In the genomic region with DNA sequence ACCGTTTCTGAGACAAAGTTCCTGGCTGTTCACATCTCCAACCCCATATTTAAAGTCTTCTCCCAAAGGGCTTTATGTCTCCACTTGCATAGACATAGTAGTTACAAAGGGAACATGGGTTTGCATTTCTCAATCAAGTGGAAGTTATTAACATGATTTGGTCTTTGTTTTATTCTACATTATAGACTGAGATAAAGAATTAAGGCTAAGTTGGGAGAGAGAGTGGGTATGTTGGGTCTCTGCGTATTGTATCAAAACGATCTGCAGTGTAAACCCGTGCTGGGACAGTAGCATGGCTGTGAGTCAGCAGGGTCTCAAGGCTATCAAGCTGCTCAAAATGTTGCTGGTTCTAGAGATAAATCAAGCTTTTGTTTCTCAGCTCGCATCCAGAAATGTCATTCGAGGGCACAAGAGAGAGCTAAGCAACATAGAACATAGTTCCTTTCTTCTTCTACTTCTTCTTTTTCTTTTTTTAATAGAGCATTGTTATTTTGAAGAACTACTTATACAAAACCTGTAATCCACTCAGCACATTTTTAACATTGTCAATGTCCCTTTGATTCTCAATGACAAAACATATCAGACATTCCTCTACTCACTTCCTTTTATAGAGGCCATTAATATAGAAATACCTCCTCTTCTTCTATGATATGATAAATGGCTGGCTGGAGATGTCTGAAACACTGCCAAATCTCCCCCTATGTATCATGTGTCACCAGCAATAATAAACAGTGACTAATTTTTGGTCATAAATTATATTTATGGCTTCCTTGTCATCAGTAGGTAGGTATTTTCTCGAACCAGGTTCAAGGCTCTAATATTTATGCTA, we compare ENCODE assay signal across 14 cellular contexts. TPM values are rescaled to one million over a fixed set of nuclear protein-coding genes. Genes with fewer than 3 reads are reported as not detected.
A peak's percentile ranks its signal among the peaks of the same experiment; 100 is the strongest.
DNase-seq lines count a peak whose midpoint lies in the region; ATAC-seq and TF ChIP-seq lines count a peak whose summit lies in the region.
"Had no signal": no experiment of that assay in that cellular context is flagged by ENCODE, and none has a peak within 500 bp of the region (broad histone marks: within the 10 kb centered on the region; RNA-seq: fewer than 3 reads in every experiment).

No MANE protein-coding gene starts in this region.

- H3K27ac Mint-ChIP-seq in mesothelial cell of epicardium: peak overlapping the region; percentile 80
- no peak overlapping the region for H3K27ac Mint-ChIP-seq in activated CD4-positive, alpha-beta memory T cell treated with anti-CD3 and anti-CD28 coated beads for 36 hours
- no peak overlapping the region for H3K27ac Mint-ChIP-seq in endothelial cell (ENCODE audit: unreplicated experiment)
- H3K27ac Mint-ChIP-seq: activated naive CD4-positive, alpha-beta T cell treated with anti-CD3 and anti-CD28 coated beads, Interleukin-2, amount 50 U/mL, for 72 hours; neural progenitor cell; stimulated activated naive B cell treated with anti-CD40 and anti-IgM and Interleukin-4, amounts not matched to agents 10 μg/mL and 1 μg/mL and 100 μg/mL, for 72 hours had no signal

- no peaks in the 10 kb centered on the region for H3K27me3 ChIP-seq in dorsolateral prefrontal cortex
- H3K27me3 ChIP-seq: neural progenitor cell had no signal

- intact Hi-C loops in dorsolateral prefrontal cortex (cut with DNase I): loop anchor here in 1 of 2 donors (10.0 kb wide), 1 partner anchor 46 kb away; no protein-coding TSS in a partner anchor
- intact Hi-C loops in activated CD4-positive, alpha-beta memory T cell treated with anti-CD3 and anti-CD28 coated beads for 36 hours (cut with micrococcal nuclease): no loop called here

- H3K36me3 Mint-ChIP-seq in mesothelial cell of epicardium (no peaks in the 10 kb centered on the region), endothelial cell (ENCODE audit: low read depth, unreplicated experiment) (no peaks in the 10 kb centered on the region)
- no peaks in the 10 kb centered on the region for H3K36me3 Mint-ChIP-seq in activated CD4-positive, alpha-beta memory T cell treated with anti-CD3 and anti-CD28 coated beads for 36 hours
- H3K36me3 Mint-ChIP-seq: activated naive CD4-positive, alpha-beta T cell treated with anti-CD3 and anti-CD28 coated beads, Interleukin-2, amount 50 U/mL, for 72 hours; neural progenitor cell; stimulated activated naive B cell treated with anti-CD40 and anti-IgM and Interleukin-4, amounts not matched to agents 10 μg/mL and 1 μg/mL and 100 μg/mL, for 72 hours had no signal

- POLR2A ChIA-PET in activated CD4-positive, alpha-beta memory T cell treated with anti-CD3 and anti-CD28 coated beads for 36 hours (lab: Charles Lee): no interaction called here

- H3K9me3 Mint-ChIP-seq in mesothelial cell of epicardium (no peaks in the 10 kb centered on the region), endothelial cell (ENCODE audit: unreplicated experiment) (no peaks in the 10 kb centered on the region)
- H3K9me3 Mint-ChIP-seq in activated CD4-positive, alpha-beta memory T cell treated with anti-CD3 and anti-CD28 coated beads for 36 hours: no peaks in the 10 kb centered on the region
- H3K9me3 Mint-ChIP-seq: activated naive CD4-positive, alpha-beta T cell treated with anti-CD3 and anti-CD28 coated beads, Interleukin-2, amount 50 U/mL, for 72 hours; neural progenitor cell; stimulated activated naive B cell treated with anti-CD40 and anti-IgM and Interleukin-4, amounts not matched to agents 10 μg/mL and 1 μg/mL and 100 μg/mL, for 72 hours had no signal

- ATAC-seq in GM21423 (IDR thresholded peaks at IDR 0.05; ENCODE audit: unreplicated experiment): no peak
- ATAC-seq: activated naive CD4-positive, alpha-beta T cell treated with anti-CD3 and anti-CD28 coated beads, Interleukin-2, amount 50 U/mL, for 72 hours; stimulated activated naive B cell treated with anti-CD40 and anti-IgM and Interleukin-4, amounts not matched to agents 10 μg/mL and 1 μg/mL and 100 μg/mL, for 72 hours had no signal

- peak overlapping the region in 27 of 59 donors; percentile 1 to 46 (median 24) for H3K4me3 ChIP-seq in dorsolateral prefrontal cortex
- H3K4me3 ChIP-seq: neural progenitor cell had no signal

- H3K4me3 Mint-ChIP-seq in mesothelial cell of epicardium: no peak overlapping the region
- no peak overlapping the region for H3K4me3 Mint-ChIP-seq in activated CD4-positive, alpha-beta memory T cell treated with anti-CD3 and anti-CD28 coated beads for 36 hours
- H3K4me3 Mint-ChIP-seq in endothelial cell (ENCODE audit: unreplicated experiment): no peak overlapping the region
- H3K4me3 Mint-ChIP-seq: neural progenitor cell; stimulated activated naive B cell treated with anti-CD40 and anti-IgM and Interleukin-4, amounts not matched to agents 10 μg/mL and 1 μg/mL and 100 μg/mL, for 72 hours had no signal

- H3K4me1 Mint-ChIP-seq in mesothelial cell of epicardium (peaks cover 65% of the 10 kb centered on the region), endothelial cell (ENCODE audit: unreplicated experiment) (no peaks in the 10 kb centered on the region)
- H3K4me1 Mint-ChIP-seq in activated CD4-positive, alpha-beta memory T cell treated with anti-CD3 and anti-CD28 coated beads for 36 hours (ENCODE audit: low read depth): peaks cover 11% of the 10 kb centered on the region
- H3K4me1 Mint-ChIP-seq: neural progenitor cell had no signal

- TF ChIP-seq CTCF in dorsolateral prefrontal cortex (IDR thresholded peaks at IDR 0.05 in 54 of 56, conservative IDR thresholded peaks at IDR 0.05 in 2 of 56; ENCODE audit: low read depth in 1 of 56, partially characterized antibody in 56 of 56) (peak in 1 of 56 donors; percentile 27), mesothelial cell of epicardium (IDR thresholded peaks at IDR 0.05; ENCODE audit: unreplicated experiment) (no peak), endothelial cell (IDR thresholded peaks at IDR 0.05; ENCODE audit: unreplicated experiment) (no peak)

- no peaks in the 10 kb centered on the region for H3K27me3 Mint-ChIP-seq in mesothelial cell of epicardium (ENCODE audit: low read depth)
- peaks cover 5% of the 10 kb centered on the region for H3K27me3 Mint-ChIP-seq in activated CD4-positive, alpha-beta memory T cell treated with anti-CD3 and anti-CD28 coated beads for 36 hours
- no peaks in the 10 kb centered on the region for H3K27me3 Mint-ChIP-seq in endothelial cell (ENCODE audit: unreplicated experiment)

- DNase-seq in Daoy (ENCODE audit: low read depth) (peak; percentile 51), NCI-H1417 treated with DMSO at 0.1 percent for 48 hours (lab: John Stamatoyannopoulos, UW) (peak; percentile 25), dorsolateral prefrontal cortex (peak in 1 of 10 donors; percentile 34), mesothelial cell of epicardium (ENCODE audit: low spot score in 2 of 2, unreplicated experiment in 2 of 2) (no peak), endothelial cell (ENCODE audit: low spot score) (no peak), D341Med (ENCODE audit: low spot score) (no peak)
- DNase-seq in activated CD4-positive, alpha-beta memory T cell treated with anti-CD3 and anti-CD28 coated beads for 36 hours: no peak
- DNase-seq: activated CD4-positive, alpha-beta T cell treated with anti-CD3 and anti-CD28 coated beads for 1 hour; effector CD8-positive, alpha-beta T cell; stimulated activated naive B cell treated with anti-CD40 and anti-IgM and Interleukin-4, amounts not matched to agents 10 μg/mL and 1 μg/mL and 100 μg/mL, for 72 hours had no signal

- CTCF ChIA-PET in activated CD4-positive, alpha-beta memory T cell treated with anti-CD3 and anti-CD28 coated beads for 36 hours (lab: Charles Lee): interaction anchor here (0.7 kb wide), 1 partner anchor 165 kb away, joined by 3 read pairs; no protein-coding TSS in a partner anchor

- peak overlapping the region in 49 of 59 donors; percentile 2 to 89 (median 65) for H3K27ac ChIP-seq in dorsolateral prefrontal cortex
- H3K27ac ChIP-seq: C4-2B, neural progenitor cell had no signal

RNA-seq across cellular contexts. Expression of a gene that starts 34.5 kb away (rescaled TPM):
- total RNA-seq in Daoy (2014; rRNA removed; shearing (Covaris generic)): 4.2 and 5.6 TPM in 2 replicates
- 10 to 100 TPM in 112 of 120 experiments, 1 to 10 TPM in 8; 6.6 to 36.7 (median 15.0) TPM for total RNA-seq in dorsolateral prefrontal cortex
- total RNA-seq in mesothelial cell of epicardium: 50.3 to 52.5 TPM (median 51.2 TPM) in 3 replicates
- total RNA-seq in activated CD4-positive, alpha-beta memory T cell treated with anti-CD3 and anti-CD28 coated beads for 36 hours: not detected
- 20.3 TPM for total RNA-seq in endothelial cell (ENCODE audit: unreplicated experiment)

Comparison
In these comparisons a context has a peak if more than half of its experiments do, and no peak if none do; other contexts are left out.
1. DNase-seq: peak in Daoy (single experiment) and NCI-H1417 treated with DMSO at 0.1 percent for 48 hours (single experiment); none in mesothelial cell of epicardium (0 of 2), activated CD4-positive, alpha-beta memory T cell treated with anti-CD3 and anti-CD28 coated beads for 36 hours (single experiment), endothelial cell (single experiment) and D341Med (single experiment).